In the genomic region with DNA sequence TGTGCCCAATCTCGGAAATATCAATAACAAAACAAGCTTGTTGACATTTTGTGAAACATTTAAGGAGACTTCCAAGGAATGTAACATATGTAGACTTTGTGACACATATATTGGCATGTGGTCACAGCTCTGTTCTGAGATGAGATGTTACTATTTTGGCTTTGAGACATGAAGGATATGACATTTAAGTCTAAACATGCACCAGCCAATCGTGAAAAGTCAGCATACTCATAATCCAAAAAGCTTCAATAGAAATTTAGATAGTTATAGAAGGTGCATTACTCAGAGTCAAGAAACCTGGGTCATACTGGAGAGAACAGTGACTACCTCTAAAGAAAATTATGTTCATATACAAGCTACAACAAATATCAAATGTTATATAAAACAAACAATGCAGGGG, we compare ENCODE assay signal across 2 cellular contexts.
TF ChIP-seq lines count a peak whose summit lies in the region.

No MANE protein-coding gene starts in this region.

TF ChIP-seq in HepG2, 621 proteins besides CTCF, POLR2A, EP300 and RAD21:
- TF ChIP-seq KLF11 (CRISPR knock-in tag; IDR thresholded peaks at IDR 0.05) (no peak), ATM (IDR thresholded peaks at IDR 0.05; ENCODE audit: borderline replicate concordance) (no peak), MAZ (IDR thresholded peaks at IDR 0.05; ENCODE audit: borderline replicate concordance, low read depth, low read length) (no peak), MAZ (CRISPR knock-in tag; IDR thresholded peaks at IDR 0.05; ENCODE audit: low read depth) (no peak), ZC3H4 (CRISPR knock-in tag; IDR thresholded peaks at IDR 0.05; ENCODE audit: borderline replicate concordance) (no peak), IRF1 (CRISPR knock-in tag; IDR thresholded peaks at IDR 0.05; ENCODE audit: low read depth) (no peak), ZNF101 (CRISPR knock-in tag; IDR thresholded peaks at IDR 0.05; ENCODE audit: borderline replicate concordance, low read depth) (no peak), ZNF816 (CRISPR knock-in tag; IDR thresholded peaks at IDR 0.05; ENCODE audit: borderline replicate concordance) (no peak), RBM22 (optimal IDR thresholded peaks at IDR 0.05; ENCODE audit: low read length) (no peak), ZNF788 (CRISPR knock-in tag; IDR thresholded peaks at IDR 0.05; ENCODE audit: borderline replicate concordance) (no peak), PHB2 (IDR thresholded peaks at IDR 0.05; ENCODE audit: partially characterized antibody) (no peak), ZNF607 (CRISPR knock-in tag; IDR thresholded peaks at IDR 0.05; ENCODE audit: borderline replicate concordance) (no peak), U2AF1 (optimal IDR thresholded peaks at IDR 0.05; ENCODE audit: low read depth, low read length) (no peak)
- TF ChIP-seq, protein P1, sequence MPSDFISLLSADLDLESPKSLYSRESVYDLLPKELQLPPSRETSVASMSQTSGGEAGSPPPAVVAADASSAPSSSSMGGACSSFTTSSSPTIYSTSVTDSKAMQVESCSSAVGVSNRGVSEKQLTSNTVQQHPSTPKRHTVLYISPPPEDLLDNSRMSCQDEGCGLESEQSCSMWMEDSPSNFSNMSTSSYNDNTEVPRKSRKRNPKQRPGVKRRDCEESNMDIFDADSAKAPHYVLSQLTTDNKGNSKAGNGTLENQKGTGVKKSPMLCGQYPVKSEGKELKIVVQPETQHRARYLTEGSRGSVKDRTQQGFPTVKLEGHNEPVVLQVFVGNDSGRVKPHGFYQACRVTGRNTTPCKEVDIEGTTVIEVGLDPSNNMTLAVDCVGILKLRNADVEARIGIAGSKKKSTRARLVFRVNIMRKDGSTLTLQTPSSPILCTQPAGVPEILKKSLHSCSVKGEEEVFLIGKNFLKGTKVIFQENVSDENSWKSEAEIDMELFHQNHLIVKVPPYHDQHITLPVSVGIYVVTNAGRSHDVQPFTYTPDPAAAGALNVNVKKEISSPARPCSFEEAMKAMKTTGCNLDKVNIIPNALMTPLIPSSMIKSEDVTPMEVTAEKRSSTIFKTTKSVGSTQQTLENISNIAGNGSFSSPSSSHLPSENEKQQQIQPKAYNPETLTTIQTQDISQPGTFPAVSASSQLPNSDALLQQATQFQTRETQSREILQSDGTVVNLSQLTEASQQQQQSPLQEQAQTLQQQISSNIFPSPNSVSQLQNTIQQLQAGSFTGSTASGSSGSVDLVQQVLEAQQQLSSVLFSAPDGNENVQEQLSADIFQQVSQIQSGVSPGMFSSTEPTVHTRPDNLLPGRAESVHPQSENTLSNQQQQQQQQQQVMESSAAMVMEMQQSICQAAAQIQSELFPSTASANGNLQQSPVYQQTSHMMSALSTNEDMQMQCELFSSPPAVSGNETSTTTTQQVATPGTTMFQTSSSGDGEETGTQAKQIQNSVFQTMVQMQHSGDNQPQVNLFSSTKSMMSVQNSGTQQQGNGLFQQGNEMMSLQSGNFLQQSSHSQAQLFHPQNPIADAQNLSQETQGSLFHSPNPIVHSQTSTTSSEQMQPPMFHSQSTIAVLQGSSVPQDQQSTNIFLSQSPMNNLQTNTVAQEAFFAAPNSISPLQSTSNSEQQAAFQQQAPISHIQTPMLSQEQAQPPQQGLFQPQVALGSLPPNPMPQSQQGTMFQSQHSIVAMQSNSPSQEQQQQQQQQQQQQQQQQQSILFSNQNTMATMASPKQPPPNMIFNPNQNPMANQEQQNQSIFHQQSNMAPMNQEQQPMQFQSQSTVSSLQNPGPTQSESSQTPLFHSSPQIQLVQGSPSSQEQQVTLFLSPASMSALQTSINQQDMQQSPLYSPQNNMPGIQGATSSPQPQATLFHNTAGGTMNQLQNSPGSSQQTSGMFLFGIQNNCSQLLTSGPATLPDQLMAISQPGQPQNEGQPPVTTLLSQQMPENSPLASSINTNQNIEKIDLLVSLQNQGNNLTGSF (CRISPR knock-in tag; IDR thresholded peaks at IDR 0.05), result no peak
TF ChIP-seq in HepG2: peak in this region for 0.

TF ChIP-seq in SK-N-SH treated with all-trans-retinoic acid at 6 μM for 48 hours, 23 proteins besides CTCF, POLR2A, EP300 and RAD21:
- TF ChIP-seq ESRRG (CRISPR knock-in tag; IDR thresholded peaks at IDR 0.05), result no peak
- TF ChIP-seq ZNF70 (CRISPR knock-in tag; IDR thresholded peaks at IDR 0.05), result no peak
- no peak for TF ChIP-seq SNAI2 (CRISPR knock-in tag; IDR thresholded peaks at IDR 0.05)
- TF ChIP-seq OSR1 (CRISPR knock-in tag; IDR thresholded peaks at IDR 0.05), result no peak
- TF ChIP-seq TOX (CRISPR knock-in tag; IDR thresholded peaks at IDR 0.05; ENCODE audit: borderline replicate concordance), result no peak
